ENCODE assay signal across 9 cellular contexts in genomic region chr4:145481942-145482208, GRCh38. TPM values are rescaled to one million over a fixed set of nuclear protein-coding genes. Genes with fewer than 3 reads are reported as not detected.
DNase-seq lines count a peak whose midpoint lies in the region; ATAC-seq, FAIRE-seq and TF ChIP-seq lines count a peak whose summit lies in the region.
"Had no signal": no experiment of that assay in that cellular context is flagged by ENCODE, and none has a peak within 500 bp of the region (broad histone marks: within the 10 kb centered on the region; RNA-seq: fewer than 3 reads in every experiment).

No MANE protein-coding gene starts in this region.

- peak overlapping the region; percentile 67 for H3K4me3 Mint-ChIP-seq in activated CD8-positive, alpha-beta memory T cell treated with anti-CD3 and anti-CD28 coated beads, Interleukin-2, amount 10 ng/mL, durations not matched to agents 7 days and 5 days
- H3K4me3 Mint-ChIP-seq in WTC11: peak overlapping the region; percentile 85; the same call in 1 of the 2 replicates
- no peak overlapping the region for H3K4me3 Mint-ChIP-seq in activated CD4-positive, alpha-beta memory T cell treated with anti-CD3 and anti-CD28 coated beads for 36 hours

- no peak for DNase-seq in activated CD8-positive, alpha-beta memory T cell treated with anti-CD3 and anti-CD28 coated beads, Interleukin-2, amount 10 ng/mL, durations not matched to agents 7 days and 5 days
- DNase-seq in activated CD8-positive, alpha-beta memory T cell treated with anti-CD3 and anti-CD28 coated beads, Interleukin-2, amount 50 U/mL, for 4 hours: no peak
- no peak for DNase-seq in WTC11 (ENCODE audit: low spot score)
- no peak for DNase-seq in keratinocyte (ENCODE audit: low read depth, low spot score)
- DNase-seq in activated CD4-positive, alpha-beta memory T cell treated with anti-CD3 and anti-CD28 coated beads for 36 hours: no peak
- DNase-seq in activated CD4-positive, alpha-beta T cell treated with anti-CD3 and anti-CD28 coated beads, Interleukin-2, amount 50 U/mL, for 1 hour: no peak

- peaks cover 1% of the 10 kb centered on the region for H3K36me3 Mint-ChIP-seq in activated CD8-positive, alpha-beta memory T cell treated with anti-CD3 and anti-CD28 coated beads, Interleukin-2, amount 10 ng/mL, durations not matched to agents 7 days and 5 days
- peaks cover 5% of the 10 kb centered on the region; the same call in 1 of the 2 replicates for H3K36me3 Mint-ChIP-seq in WTC11
- H3K36me3 Mint-ChIP-seq in activated CD4-positive, alpha-beta memory T cell treated with anti-CD3 and anti-CD28 coated beads for 36 hours: peaks cover 1% of the 10 kb centered on the region

- H3K9me1 ChIP-seq in keratinocyte (ENCODE audit: control insufficient read depth, extremely low read depth, insufficient read depth, low read length): no peaks in the 10 kb centered on the region

- H3K4me2 ChIP-seq in keratinocyte (ENCODE audit: control insufficient read depth, extremely low read depth, insufficient read depth, low read depth, low read length): peak overlapping the region; percentile 18

- dilution Hi-C loops in keratinocyte (cut with MboI; ENCODE audit: extremely low pct_ligation_motif_present, low sequenced_read_pairs): no loop called here

- H3K36me3 ChIP-seq in keratinocyte (ENCODE audit: control insufficient read depth in 2 of 2, extremely low read depth in 1 of 2, insufficient read depth in 2 of 2, low read length in 2 of 2): no peaks in the 10 kb centered on the region

- H3K9me3 Mint-ChIP-seq in activated CD8-positive, alpha-beta memory T cell treated with anti-CD3 and anti-CD28 coated beads, Interleukin-2, amount 10 ng/mL, durations not matched to agents 7 days and 5 days (ENCODE audit: low read depth): no peaks in the 10 kb centered on the region
- H3K9me3 Mint-ChIP-seq in WTC11: peaks cover 7% of the 10 kb centered on the region
- H3K9me3 Mint-ChIP-seq in activated CD4-positive, alpha-beta memory T cell treated with anti-CD3 and anti-CD28 coated beads for 36 hours: no peaks in the 10 kb centered on the region

- CTCF ChIA-PET in activated CD8-positive, alpha-beta memory T cell treated with anti-CD3 and anti-CD28 coated beads, Interleukin-2, amount 10 ng/mL, durations not matched to agents 7 days and 5 days (lab: Charles Lee): no interaction called here
- CTCF ChIA-PET in WTC11 (lab: Charles Lee): no interaction called here
- CTCF ChIA-PET in activated CD4-positive, alpha-beta memory T cell treated with anti-CD3 and anti-CD28 coated beads for 36 hours (lab: Charles Lee): interaction anchor here (1.2 kb wide), 1 partner anchor 75 kb away, joined by 3 read pairs; no protein-coding TSS in a partner anchor

- no peaks in the 10 kb centered on the region for H3K9me3 ChIP-seq in keratinocyte (ENCODE audit: control insufficient read depth, low read depth, low read length)

- H2AFZ ChIP-seq in keratinocyte (ENCODE audit: control insufficient read depth, low read length): no peak overlapping the region

- peaks cover 5% of the 10 kb centered on the region for H3K4me1 Mint-ChIP-seq in activated CD8-positive, alpha-beta memory T cell treated with anti-CD3 and anti-CD28 coated beads, Interleukin-2, amount 10 ng/mL, durations not matched to agents 7 days and 5 days
- H3K4me1 Mint-ChIP-seq in WTC11: peaks cover 17% of the 10 kb centered on the region
- H3K4me1 Mint-ChIP-seq in activated CD4-positive, alpha-beta memory T cell treated with anti-CD3 and anti-CD28 coated beads for 36 hours (ENCODE audit: low read depth): peaks cover 9% of the 10 kb centered on the region

- H4K20me1 ChIP-seq in keratinocyte (ENCODE audit: control insufficient read depth, extremely low read depth, insufficient read depth, low read length): no peaks in the 10 kb centered on the region

- TF ChIP-seq CTCF in WTC11 (IDR thresholded peaks at IDR 0.05) (no peak), keratinocyte (optimal IDR thresholded peaks at IDR 0.05 in 1 of 3, IDR thresholded peaks at IDR 0.05 in 1 of 3, conservative IDR thresholded peaks at IDR 0.05 in 1 of 3; ENCODE audit: extremely low read depth in 1 of 3, insufficient read depth in 2 of 3, low read length in 3 of 3) (no peak)

- peaks cover 48% of the 10 kb centered on the region for H3K79me2 ChIP-seq in keratinocyte (ENCODE audit: control insufficient read depth, insufficient read depth, low read length)

- peak overlapping the region; percentile 74 for H3K27ac ChIP-seq in keratinocyte (ENCODE audit: control insufficient read depth, insufficient read depth, low read length)
- H3K27ac ChIP-seq in temporal lobe (ENCODE audit: low read depth, low read length): peak overlapping the region; percentile 78

- H3K4me1 ChIP-seq in keratinocyte (ENCODE audit: control insufficient read depth, extremely low read depth, insufficient read depth, low read length): peaks cover 32% of the 10 kb centered on the region

- H3K27ac Mint-ChIP-seq in activated CD8-positive, alpha-beta memory T cell treated with anti-CD3 and anti-CD28 coated beads, Interleukin-2, amount 10 ng/mL, durations not matched to agents 7 days and 5 days: no peak overlapping the region
- no peak overlapping the region for H3K27ac Mint-ChIP-seq in WTC11
- no peak overlapping the region for H3K27ac Mint-ChIP-seq in activated CD4-positive, alpha-beta memory T cell treated with anti-CD3 and anti-CD28 coated beads for 36 hours
- H3K27ac Mint-ChIP-seq: CD8-positive, alpha-beta memory T cell had no signal

- H3K27me3 Mint-ChIP-seq in activated CD8-positive, alpha-beta memory T cell treated with anti-CD3 and anti-CD28 coated beads, Interleukin-2, amount 10 ng/mL, durations not matched to agents 7 days and 5 days: peaks cover 42% of the 10 kb centered on the region
- H3K27me3 Mint-ChIP-seq in WTC11 (ENCODE audit: low read depth): peaks cover 13% of the 10 kb centered on the region
- H3K27me3 Mint-ChIP-seq in activated CD4-positive, alpha-beta memory T cell treated with anti-CD3 and anti-CD28 coated beads for 36 hours: peaks cover 37% of the 10 kb centered on the region

- H3K9ac ChIP-seq in keratinocyte (ENCODE audit: control insufficient read depth, extremely low read depth, insufficient read depth, low read length): peak overlapping the region; percentile 81

- ATAC-seq in activated CD8-positive, alpha-beta memory T cell treated with anti-CD3 and anti-CD28 coated beads, Interleukin-2, amount 10 ng/mL, durations not matched to agents 7 days and 5 days: peak; percentile 64
- ATAC-seq in WTC11 (no peak), GM21723 (IDR thresholded peaks at IDR 0.05; ENCODE audit: unreplicated experiment) (no peak)

- POLR2A ChIA-PET in WTC11 (lab: Charles Lee): no interaction called here
- POLR2A ChIA-PET in activated CD4-positive, alpha-beta memory T cell treated with anti-CD3 and anti-CD28 coated beads for 36 hours (lab: Charles Lee): no interaction called here

- no peaks in the 10 kb centered on the region for H3K27me3 ChIP-seq in keratinocyte (ENCODE audit: control insufficient read depth, extremely low read depth, insufficient read depth, low read length)

- H3K4me3 ChIP-seq in keratinocyte (ENCODE audit: control insufficient read depth in 2 of 3, extremely low read depth in 1 of 3, insufficient read depth in 2 of 3, low read depth in 1 of 3, low read length in 3 of 3): peak overlapping the region; percentile 73 to 77 (median 74)

- intact Hi-C loops in activated CD4-positive, alpha-beta memory T cell treated with anti-CD3 and anti-CD28 coated beads for 36 hours (cut with micrococcal nuclease): loop anchor here (1.0 to 10.0 kb wide), 9 partner anchors 75 to 1307 kb away; partner anchors contain the start of genes LSM6, MMAA, OTUD4 and SLC10A7

- FAIRE-seq in keratinocyte (lab: Jason Lieb, UNC): no peak

TF ChIP-seq in WTC11, 78 proteins besides CTCF, POLR2A, EP300 and RAD21 (continues in another document):
- TF ChIP-seq FOXJ3 (CRISPR knock-in tag; IDR thresholded peaks at IDR 0.05; ENCODE audit: borderline replicate concordance): no peak
- no peak for TF ChIP-seq MYBL2 (CRISPR knock-in tag; IDR thresholded peaks at IDR 0.05)
- TF ChIP-seq, protein P1, sequence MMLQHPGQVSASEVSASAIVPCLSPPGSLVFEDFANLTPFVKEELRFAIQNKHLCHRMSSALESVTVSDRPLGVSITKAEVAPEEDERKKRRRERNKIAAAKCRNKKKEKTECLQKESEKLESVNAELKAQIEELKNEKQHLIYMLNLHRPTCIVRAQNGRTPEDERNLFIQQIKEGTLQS (CRISPR knock-in tag; conservative IDR thresholded peaks at IDR 0.05): no peak
- TF ChIP-seq JUN (CRISPR knock-in tag; IDR thresholded peaks at IDR 0.05): 0 out of 2 replicates have a peak, but pooled peaks have one; percentile 34
- TF ChIP-seq, protein P2, sequence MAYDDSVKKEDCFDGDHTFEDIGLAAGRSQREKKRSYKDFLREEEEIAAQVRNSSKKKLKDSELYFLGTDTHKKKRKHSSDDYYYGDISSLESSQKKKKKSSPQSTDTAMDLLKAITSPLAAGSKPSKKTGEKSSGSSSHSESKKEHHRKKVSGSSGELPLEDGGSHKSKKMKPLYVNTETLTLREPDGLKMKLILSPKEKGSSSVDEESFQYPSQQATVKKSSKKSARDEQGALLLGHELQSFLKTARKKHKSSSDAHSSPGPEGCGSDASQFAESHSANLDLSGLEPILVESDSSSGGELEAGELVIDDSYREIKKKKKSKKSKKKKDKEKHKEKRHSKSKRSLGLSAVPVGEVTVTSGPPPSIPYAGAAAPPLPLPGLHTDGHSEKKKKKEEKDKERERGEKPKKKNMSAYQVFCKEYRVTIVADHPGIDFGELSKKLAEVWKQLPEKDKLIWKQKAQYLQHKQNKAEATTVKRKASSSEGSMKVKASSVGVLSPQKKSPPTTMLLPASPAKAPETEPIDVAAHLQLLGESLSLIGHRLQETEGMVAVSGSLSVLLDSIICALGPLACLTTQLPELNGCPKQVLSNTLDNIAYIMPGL (CRISPR knock-in tag; IDR thresholded peaks at IDR 0.05): 0 out of 2 replicates have a peak, but pooled peaks have one; percentile 64
- TF ChIP-seq HMGA2 (CRISPR knock-in tag; IDR thresholded peaks at IDR 0.05): no peak
- no peak for TF ChIP-seq OVOL2 (CRISPR knock-in tag; IDR thresholded peaks at IDR 0.05; ENCODE audit: borderline replicate concordance)

RNA-seq across cellular contexts. Expression of gene SMAD1, which starts 0.2 kb away (rescaled TPM):
- 1 to 10 TPM; 1.2 to 1.9 TPM for total RNA-seq in activated CD8-positive, alpha-beta memory T cell treated with anti-CD3 and anti-CD28 coated beads, Interleukin-2, amount 10 ng/mL, durations not matched to agents 7 days and 5 days
- total RNA-seq in WTC11 (2021): 14.1 to 15.4 TPM (median 15.1 TPM) in 3 replicates
- 31.9 to 39.2 TPM (median 33.5 TPM) in 3 replicates for polyA plus RNA-seq in keratinocyte
- 11.6 TPM for polyA plus RNA-seq in keratinocyte (2011; ENCODE audit: low read depth)
- polyA plus RNA-seq in keratinocyte (2011; cell fraction: cytosol; rRNA removed): 22.5 and 30.9 TPM in 2 replicates
- 37.3 and 42.7 TPM in 2 replicates for polyA plus RNA-seq in keratinocyte (2011; cell fraction: nucleus; rRNA removed)
- polyA plus RNA-seq in keratinocyte (2012; ENCODE audit: low replicate concordance): 12.5 and 18.1 TPM in 2 replicates
- 29.3 to 39.9 TPM (median 34.1 TPM) in 3 replicates for polyA minus RNA-seq in keratinocyte
- 17.1 TPM for polyA minus RNA-seq in keratinocyte (2011; cell fraction: cytosol; rRNA and poly(A)+ RNA removed)
- 27.4 and 40.8 TPM in 2 replicates for polyA minus RNA-seq in keratinocyte (2011; cell fraction: nucleus; rRNA and poly(A)+ RNA removed)
- total RNA-seq in temporal lobe: 28.8 TPM
- total RNA-seq in activated CD4-positive, alpha-beta memory T cell treated with anti-CD3 and anti-CD28 coated beads for 36 hours: 1 to 10 TPM; 2.8 to 2.9 TPM
